31 cellular contexts compared by ENCODE assay signal in genomic region chr1:196418772-196419171, GRCh38.
"Had no signal": no experiment of that assay in that cellular context is flagged by ENCODE, and none has a peak within 500 bp of the region (broad histone marks: within the 10 kb centered on the region; RNA-seq: fewer than 3 reads in every experiment).

No MANE protein-coding gene starts in this region.

- H3K27me3 ChIP-seq: adrenal gland, body of pancreas, esophagus muscularis mucosa, gastroesophageal sphincter, heart right ventricle had no signal

- H3K4me1 ChIP-seq: adrenal gland, heart right ventricle had no signal

- H3K9me3 ChIP-seq: adrenal gland, body of pancreas, esophagus muscularis mucosa, gastroesophageal sphincter, heart right ventricle had no signal

- ATAC-seq: activated CD4-positive, alpha-beta T cell treated with anti-CD3 and anti-CD28 coated beads for 36 hours; activated CD8-positive, alpha-beta memory T cell treated with anti-CD3 and anti-CD28 coated beads, Interleukin-2, amount 10 ng/mL, durations not matched to agents 7 days and 5 days; activated CD8-positive, alpha-beta T cell treated with anti-CD3 and anti-CD28 coated beads, Interleukin-2, amount 10 ng/mL, durations not matched to agents 7 days and 5 days; activated naive CD8-positive, alpha-beta T cell treated with anti-CD3 and anti-CD28 coated beads, Interleukin-2, amount 50 U/mL, for 24 hours; body of pancreas; effector memory CD8-positive, alpha-beta T cell; gastroesophageal sphincter; heart right ventricle; T-helper 17 cell had no signal

- H3K4me3 ChIP-seq: adrenal gland, body of pancreas, esophagus muscularis mucosa, gastroesophageal sphincter, heart right ventricle had no signal

- H3K36me3 ChIP-seq: adrenal gland, esophagus muscularis mucosa, gastroesophageal sphincter, heart right ventricle had no signal

- DNase-seq: activated CD4-positive, alpha-beta memory T cell treated with anti-CD3 and anti-CD28 coated beads for 36 hours; activated CD4-positive, alpha-beta T cell treated with anti-CD3 and anti-CD28 coated beads for 36 hours; activated CD4-positive, alpha-beta T cell treated with anti-CD3 and anti-CD28 coated beads, Interleukin-2, amount 10 ng/mL, durations not matched to agents 24 days and 14 days; activated CD4-positive, CD25-positive, alpha-beta regulatory T cell; activated CD4-positive, CD25-positive, alpha-beta regulatory T cell treated with anti-CD3 and anti-CD28 coated beads, Interleukin-2, amount 50 U/mL, for 72 hours; activated CD8-positive, alpha-beta memory T cell treated with anti-CD3 and anti-CD28 coated beads, Interleukin-2, amount 10 ng/mL, durations not matched to agents 7 days and 5 days; activated CD8-positive, alpha-beta memory T cell treated with anti-CD3 and anti-CD28 coated beads, Interleukin-2, amount 50 U/mL, for 4 hours; activated CD8-positive, alpha-beta T cell treated with anti-CD3 and anti-CD28 coated beads, Interleukin-2, amount 10 ng/mL, durations not matched to agents 7 days and 5 days; activated effector memory CD4-positive, alpha-beta T cell treated with anti-CD3 and anti-CD28 coated beads, Interleukin-2, amount 50 U/mL, for 16 hours; activated naive CD4-positive, alpha-beta T cell treated with anti-CD3 and anti-CD28 coated beads for 36 hours; activated naive CD8-positive, alpha-beta T cell treated with anti-CD3 and anti-CD28 coated beads for 36 hours; activated naive CD8-positive, alpha-beta T cell treated with anti-CD3 and anti-CD28 coated beads, Interleukin-2, amount 50 U/mL, for 24 hours; activated T-cell treated with anti-CD3 and anti-CD28 coated beads, Interleukin-2, amount 50 U/mL, for 1 hour; activated T-cell treated with anti-CD3 and anti-CD28 coated beads, Interleukin-2, amount 50 U/mL, for 48 hours; adrenal gland; amygdala; aorta; body of pancreas; caudate nucleus; cortex of kidney; dermis blood vessel endothelial cell; effector CD4-positive, alpha-beta T cell; effector memory CD8-positive, alpha-beta T cell; erythroblast; foreskin melanocyte; heart right ventricle; T-helper 17 cell; T1000; WERI-Rb-1 had no signal

- H3K27ac ChIP-seq: adrenal gland, body of pancreas, esophagus muscularis mucosa, gastroesophageal sphincter, heart right ventricle, WERI-Rb-1 had no signal
